ENCODE assay signal across 8 cellular contexts in genomic region chr9:34899535-34900158, GRCh38. TPM values are rescaled to one million over a fixed set of nuclear protein-coding genes. Genes with fewer than 3 reads are reported as not detected.
DNase-seq lines count a peak whose midpoint lies in the region; ATAC-seq and TF ChIP-seq lines count a peak whose summit lies in the region.

No MANE protein-coding gene starts in this region.

- H3K4me1 Mint-ChIP-seq in activated CD4-positive, alpha-beta T cell treated with anti-CD3 and anti-CD28 coated beads, Interleukin-2, amount 10 ng/mL, durations not matched to agents 24 days and 14 days = no peaks in the 10 kb centered on the region

- peaks cover 49% of the 10 kb centered on the region for H3K27me3 Mint-ChIP-seq in activated CD4-positive, alpha-beta T cell treated with anti-CD3 and anti-CD28 coated beads, Interleukin-2, amount 10 ng/mL, durations not matched to agents 24 days and 14 days

- no peaks in the 10 kb centered on the region for H3K9me3 Mint-ChIP-seq in activated CD4-positive, alpha-beta T cell treated with anti-CD3 and anti-CD28 coated beads, Interleukin-2, amount 10 ng/mL, durations not matched to agents 24 days and 14 days

- H3K27ac Mint-ChIP-seq in activated CD4-positive, alpha-beta T cell treated with anti-CD3 and anti-CD28 coated beads, Interleukin-2, amount 10 ng/mL, durations not matched to agents 24 days and 14 days = no peak overlapping the region

- H3K27ac ChIP-seq in liver (ENCODE audit: low read depth in 1 of 2, low read length in 2 of 2) = no peak overlapping the region

- peak; percentile 40 for ATAC-seq in GM18520 (IDR thresholded peaks at IDR 0.05; ENCODE audit: unreplicated experiment)
- peak; percentile 71 for ATAC-seq in HG03432 (IDR thresholded peaks at IDR 0.05; ENCODE audit: unreplicated experiment)

- TF ChIP-seq RAD21 in liver (IDR thresholded peaks at IDR 0.05) = peak; percentile 96

- in situ Hi-C loops in ACHN (cut with HindIII; ENCODE audit: low pct_ligation_motif_present, low pct_unique_long_range_greater_than_20kb, low sequenced_read_pairs) = no loop called here

- WGBS in liver = 28% methylated on average over 7 of the region's 7 CpGs

- H3K27me3 ChIP-seq in liver (ENCODE audit: control insufficient read depth in 4 of 4, insufficient read depth in 4 of 4, low read length in 3 of 4) = peaks cover 0 to 5% (median 0%) of the 10 kb centered on the region in 4 donors

- no peaks in the 10 kb centered on the region for H3K4me1 ChIP-seq in liver (ENCODE audit: control insufficient read depth in 4 of 4, insufficient read depth in 4 of 4, low read length in 3 of 4)

- H3K36me3 Mint-ChIP-seq in activated CD4-positive, alpha-beta T cell treated with anti-CD3 and anti-CD28 coated beads, Interleukin-2, amount 10 ng/mL, durations not matched to agents 24 days and 14 days (ENCODE audit: low read depth) = no peaks in the 10 kb centered on the region

- intact Hi-C loops in activated CD4-positive, alpha-beta T cell treated with anti-CD3 and anti-CD28 coated beads, Interleukin-2, amount 10 ng/mL, durations not matched to agents 24 days and 14 days (cut with micrococcal nuclease) = loop anchor here (1.0 to 10.0 kb wide), 6 partner anchors 63 to 575 kb away; partner anchors contain the start of gene PIGO

- TF ChIP-seq CTCF in liver (IDR thresholded peaks at IDR 0.05; ENCODE audit: low read depth, low read length, missing input control) = peak; percentile 92

- DNase-seq in ACHN (peak; percentile 64), NCI-H748 (lab: John Stamatoyannopoulos, UW; ENCODE audit: unreplicated experiment) (peak; percentile 66), dedifferentiated amniotic fluid mesenchymal stem cell (ENCODE audit: extremely low spot score) (peak; percentile 57)
- peak; percentile 94 for DNase-seq in activated CD4-positive, alpha-beta T cell treated with anti-CD3 and anti-CD28 coated beads, Interleukin-2, amount 10 ng/mL, durations not matched to agents 24 days and 14 days
- DNase-seq in stimulated activated CD4-positive, alpha-beta T cell treated with anti-CD3 and anti-CD28 coated beads, TNF-alpha, amount 100 ng/mL, for 24 hours (ENCODE audit: low read depth in 3 of 3) = peak; percentile 62 to 78 (median 71)

- H3K4me3 ChIP-seq in liver (ENCODE audit: low read depth in 1 of 3, low read length in 3 of 3) = no peak overlapping the region

- H3K9ac ChIP-seq in liver (ENCODE audit: low read depth in 1 of 2, low read length in 2 of 2) = no peak overlapping the region

- H3K4me3 Mint-ChIP-seq in activated CD4-positive, alpha-beta T cell treated with anti-CD3 and anti-CD28 coated beads, Interleukin-2, amount 10 ng/mL, durations not matched to agents 24 days and 14 days = no peak overlapping the region

- no peaks in the 10 kb centered on the region for H3K9me3 ChIP-seq in liver (ENCODE audit: control insufficient read depth in 4 of 4, low read length in 3 of 4)

- no peaks in the 10 kb centered on the region for H3K36me3 ChIP-seq in liver (ENCODE audit: control insufficient read depth in 4 of 4, insufficient read depth in 3 of 4, low read depth in 1 of 4, low read length in 3 of 4)

TF ChIP-seq in liver, 16 proteins besides CTCF, POLR2A, EP300 and RAD21:
- TF ChIP-seq FOXA1 (IDR thresholded peaks at IDR 0.05) = no peak
- no peak for TF ChIP-seq GABPA (IDR thresholded peaks at IDR 0.05 in 1 of 2, conservative IDR thresholded peaks at IDR 0.05 in 1 of 2)
- TF ChIP-seq RXRA (IDR thresholded peaks at IDR 0.05) = no peak
- no peak for TF ChIP-seq EGR1 (IDR thresholded peaks at IDR 0.05; ENCODE audit: low read depth in 2 of 2)
- TF ChIP-seq HNF4G (IDR thresholded peaks at IDR 0.05) = no peak
- no peak for TF ChIP-seq NR2F2 (IDR thresholded peaks at IDR 0.05)
- TF ChIP-seq MAX (IDR thresholded peaks at IDR 0.05) = no peak
- no peak for TF ChIP-seq ATF3 (IDR thresholded peaks at IDR 0.05)
- TF ChIP-seq TAF1 (conservative IDR thresholded peaks at IDR 0.05) = no peak
TF ChIP-seq in liver: peak in this region for 0.

RNA-seq across cellular contexts. Expression of gene PHF24, which starts 58.4 kb away (rescaled TPM):
- 0.14 and 0.57 TPM in 2 replicates for total RNA-seq in activated CD4-positive, alpha-beta T cell treated with anti-CD3 and anti-CD28 coated beads, Interleukin-2, amount 10 ng/mL, durations not matched to agents 24 days and 14 days
- under 1 TPM; 0.05 to 0.17 TPM for total RNA-seq in liver
- under 1 TPM; 0.01 to 0.03 TPM for polyA plus RNA-seq in liver
